In the genomic region with DNA sequence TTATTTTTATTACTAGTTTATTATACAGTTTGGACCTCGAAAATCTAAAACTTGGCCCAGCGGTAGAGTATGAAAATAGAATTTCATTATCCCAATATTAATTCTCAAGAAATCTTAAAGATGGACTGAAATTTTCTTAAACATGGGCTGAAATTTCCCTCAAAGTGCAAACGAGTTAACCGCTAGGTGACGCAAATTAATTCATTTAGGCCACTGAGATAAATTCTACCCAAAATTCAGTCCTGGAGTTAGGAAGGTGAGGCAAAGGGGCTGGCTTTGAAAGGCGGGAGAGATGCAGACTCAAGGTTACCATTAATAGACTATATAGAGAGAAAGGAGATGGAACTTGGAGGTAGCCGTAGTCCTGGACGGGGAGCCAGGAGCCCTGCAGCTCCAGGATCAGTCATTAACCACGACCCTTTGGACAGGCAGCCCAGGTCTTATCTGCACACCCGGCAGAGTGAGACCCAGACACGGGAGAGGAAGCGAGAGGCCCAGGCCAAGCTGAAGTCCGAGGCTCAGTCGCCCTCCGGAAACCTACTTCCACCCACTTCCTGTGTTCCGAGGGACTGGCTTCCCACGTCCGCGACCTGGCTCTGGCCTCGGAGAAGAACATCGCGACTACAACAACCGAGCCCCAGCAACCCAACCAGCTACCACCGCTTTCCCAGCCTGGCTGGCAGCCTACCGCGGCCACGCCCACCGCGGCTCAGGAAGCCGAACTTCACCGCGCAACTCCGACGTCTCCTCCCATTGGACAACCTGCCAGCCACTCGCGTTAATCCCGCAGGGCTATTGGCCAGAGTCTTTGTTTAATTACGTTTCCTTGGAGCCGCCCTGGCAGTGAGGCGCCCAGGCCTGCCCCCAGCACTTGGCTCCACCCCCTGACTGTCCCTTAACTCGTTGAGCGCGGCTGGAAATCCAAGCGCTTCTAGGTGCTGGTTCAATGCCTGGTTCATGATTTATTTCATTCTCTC, we compare ENCODE assay signal across 8 cellular contexts. TPM values are rescaled to one million over a fixed set of nuclear protein-coding genes. Genes with fewer than 3 reads are reported as not detected.
DNase-seq lines count a peak whose midpoint lies in the region; ATAC-seq, FAIRE-seq and TF ChIP-seq lines count a peak whose summit lies in the region.

A gene with protein sequence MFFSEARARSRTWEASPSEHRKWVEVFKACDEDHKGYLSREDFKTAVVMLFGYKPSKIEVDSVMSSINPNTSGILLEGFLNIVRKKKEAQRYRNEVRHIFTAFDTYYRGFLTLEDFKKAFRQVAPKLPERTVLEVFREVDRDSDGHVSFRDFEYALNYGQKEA (minus strand): TSS at position 686 of the 977 bp plus-strand sequence. CDS start 70 bp downstream, at position 616.

- H3K9me3 ChIP-seq in AG04450 (ENCODE audit: control insufficient read depth, insufficient read depth, low read length) (peaks cover 6% of the 10 kb centered on the region; the same call in 1 of the 2 replicates), small intestine (ENCODE audit: control insufficient read depth, low read depth) (no peaks in the 10 kb centered on the region)

- DNase-seq in AG04450 (ENCODE audit: low read depth, low spot score), result peak; percentile 94
- peak; percentile 84 for DNase-seq in NCI-H2196 treated with DMSO at 0.1 percent for 48 hours (lab: John Stamatoyannopoulos, UW; ENCODE audit: unreplicated experiment)
- peak; percentile 97 for DNase-seq in bronchial epithelial cell (ENCODE audit: low read depth)
- DNase-seq in iPS-NIHi11 (ENCODE audit: low spot score), result peak; percentile 93
- DNase-seq in small intestine, result peak; percentile 99

- CTCF ChIA-PET in AG04450 (lab: Charles Lee), result interaction anchor here (0.6 to 4.7 kb wide), 3 partner anchors 13 to 19 kb away, joined by 3 to 37 read pairs (median 6); no protein-coding TSS in a partner anchor

- WGBS in small intestine, 3 donors, result 1 to 3% (median 2%) methylated on average over 43 to 44 of the region's 44 CpGs

- peaks cover 3 to 6% of the 10 kb centered on the region in 2 donors for H3K4me1 ChIP-seq in small intestine (ENCODE audit: control insufficient read depth in 2 of 2, insufficient read depth in 1 of 2, low read depth in 1 of 2, low read length in 1 of 2)

- peaks cover 9% of the 10 kb centered on the region for H3K36me3 ChIP-seq in bronchial epithelial cell (ENCODE audit: control insufficient read depth, insufficient read depth, low read length)
- H3K36me3 ChIP-seq in small intestine (ENCODE audit: control insufficient read depth in 2 of 2, insufficient read depth in 2 of 2, low read length in 2 of 2), result no peaks in the 10 kb centered on the region

- H3K4me3 ChIP-seq in AG04450 (ENCODE audit: low read depth, low read length), result peak within 1 kb of the TSS; percentile 84
- peak within 1 kb of the TSS; percentile 83 for H3K4me3 ChIP-seq in WI38 (ENCODE audit: low read depth, low read length)
- peak within 1 kb of the TSS; percentile 85 for H3K4me3 ChIP-seq in bronchial epithelial cell (ENCODE audit: low read depth, low read length)
- H3K4me3 ChIP-seq in small intestine (ENCODE audit: low read depth in 1 of 2, low read length in 2 of 2), result peak within 1 kb of the TSS; percentile 92 to 94

- H3K27ac ChIP-seq in AG04450 (ENCODE audit: low read depth, low read length) (peak within 1 kb of the TSS; percentile 57), small intestine (ENCODE audit: low read depth in 1 of 2, low read length in 1 of 2) (peak within 1 kb of the TSS; percentile 71 to 93)

- FAIRE-seq in bronchial epithelial cell (lab: Jason Lieb, UNC) (no peak), small intestine (lab: Jason Lieb, UNC) (peak; percentile 61)

- POLR2A ChIA-PET in AG04450 (lab: Yijun Ruan, JAX), result no interaction called here

- 0 out of 2 replicates have a peak, but pooled peaks have one; percentile 15 for TF ChIP-seq CTCF in AG04450 (IDR thresholded peaks at IDR 0.05; ENCODE audit: low read depth, low read length)
- TF ChIP-seq CTCF in WI38 (IDR thresholded peaks at IDR 0.05; ENCODE audit: low read depth, low read length), result no peak
- no peak for TF ChIP-seq CTCF in bronchial epithelial cell (IDR thresholded peaks at IDR 0.05; ENCODE audit: insufficient read depth, low read length, severe bottlenecking)

- ATAC-seq in GM18873 (IDR thresholded peaks at IDR 0.05; ENCODE audit: low FRiP score, unreplicated experiment), result peak; percentile 89
- ATAC-seq in HG03139 (IDR thresholded peaks at IDR 0.05; ENCODE audit: unreplicated experiment), result peak; percentile 77

- H3K27me3 ChIP-seq in AG04450 (ENCODE audit: control insufficient read depth, insufficient read depth, low read length) (no peaks in the 10 kb centered on the region), bronchial epithelial cell (ENCODE audit: control insufficient read depth, insufficient read depth, low read length) (no peaks in the 10 kb centered on the region), small intestine (ENCODE audit: control insufficient read depth in 2 of 2, insufficient read depth in 2 of 2, low read length in 2 of 2) (no peaks in the 10 kb centered on the region)

RNA-seq across cellular contexts. Expression of the gene that starts here (rescaled TPM):
- polyA plus RNA-seq in AG04450 (2011; rRNA removed) (5.0 and 5.9 TPM in 2 replicates), small intestine (10 to 100 TPM in 1 of 3 donors, 1 to 10 TPM in 2; 3.8 to 11.3 (median 4.2) TPM)
- polyA minus RNA-seq in AG04450 (2011; rRNA and poly(A)+ RNA removed), result 2.0 and 2.7 TPM in 2 replicates
- total RNA-seq in bronchial epithelial cell, result 1.1 and 3.3 TPM in 2 replicates

Comparison
In these comparisons a context has a peak if more than half of its experiments do, and no peak if none do; other contexts are left out.
1. Peak in every context shown above with its lines: DNase-seq, ATAC-seq, H3K4me3 ChIP-seq and H3K27ac ChIP-seq.